17 cellular contexts compared by ENCODE assay signal in the genomic region with DNA sequence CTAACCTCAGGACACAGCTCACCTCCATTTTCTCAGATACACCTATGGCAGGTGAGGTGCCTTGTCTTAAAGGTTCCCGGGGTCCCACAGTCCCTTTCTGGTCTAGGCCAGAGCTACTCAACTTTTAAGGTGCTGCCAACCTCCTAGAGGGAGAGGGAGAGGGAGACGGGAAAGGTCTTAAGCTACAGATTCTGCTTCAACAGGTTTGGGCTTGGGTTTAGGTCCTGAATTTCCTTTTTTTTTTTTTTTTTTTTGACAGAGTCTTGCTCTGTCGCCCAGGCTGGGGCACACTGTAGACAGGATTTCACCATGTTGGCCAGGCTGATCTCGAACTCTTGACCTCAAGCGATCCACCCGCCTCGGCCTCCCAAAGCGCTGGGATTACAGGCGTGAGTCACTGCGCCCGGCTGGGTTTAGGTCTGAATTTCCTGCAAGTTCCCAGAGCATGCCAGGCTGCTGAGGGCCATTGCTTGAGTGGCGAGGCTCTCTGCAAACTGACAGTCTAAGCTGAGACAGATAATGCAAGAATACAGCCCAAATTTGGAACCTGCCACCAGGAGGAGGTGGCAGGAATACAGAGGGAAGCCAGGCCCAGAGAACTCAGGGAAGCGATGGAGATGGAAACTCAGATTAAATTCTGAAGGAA. TPM values are rescaled to one million over a fixed set of nuclear protein-coding genes. Genes with fewer than 3 reads are reported as not detected.
DNase-seq lines count a peak whose midpoint lies in the region; ATAC-seq and TF ChIP-seq lines count a peak whose summit lies in the region.
"Had no signal": no experiment of that assay in that cellular context is flagged by ENCODE, and none has a peak within 500 bp of the region (broad histone marks: within the 10 kb centered on the region; RNA-seq: fewer than 3 reads in every experiment).

No MANE protein-coding gene starts in this region.

- no peaks in the 10 kb centered on the region for H3K36me3 ChIP-seq in SK-N-SH (replicated peaks in 1 of 2; ENCODE audit: control insufficient read depth in 1 of 2, insufficient read depth in 2 of 2, low read length in 1 of 2)
- H3K36me3 ChIP-seq in HCT116 (ENCODE audit: control insufficient read depth in 1 of 2, insufficient read depth in 2 of 2, low read length in 2 of 2): no peaks in the 10 kb centered on the region
- H3K36me3 ChIP-seq: BLaER1 treated with 17β-estradiol and CSF1 and Interleukin-3, amounts not matched to agents 10 nM and 100 nM had no signal

- CTCF ChIA-PET in SK-N-SH (lab: Yijun Ruan, JAX) (interaction anchor here (1.1 to 1.9 kb wide), 3 partner anchors 9 to 117 kb away, joined by 3 to 7 read pairs (median 4); no protein-coding TSS in a partner anchor), HCT116 (lab: Charles Lee) (interaction anchor here (0.7 to 3.8 kb wide), 7 partner anchors 88 to 161 kb away, joined by 3 to 32 read pairs (median 5); a partner anchor contains a TSS)

- POLR2A ChIA-PET in SK-N-SH (lab: Yijun Ruan, JAX): no interaction called here
- POLR2A ChIA-PET in HCT116 (lab: Charles Lee): interaction anchor here (1.2 kb wide), 1 partner anchor 111 kb away, joined by 3 read pairs; no protein-coding TSS in a partner anchor

- H3K27ac ChIP-seq in SK-N-SH (ENCODE audit: low read depth in 2 of 2, low read length in 1 of 2): no peak overlapping the region
- H3K27ac ChIP-seq in HCT116 (ENCODE audit: low read depth, low read length): peak overlapping the region; percentile 11; the same call in 1 of the 2 replicates
- H3K27ac ChIP-seq: 22Rv1; BLaER1 treated with 17β-estradiol and CSF1 and Interleukin-3, amounts not matched to agents 10 nM and 100 nM; KMS-11 had no signal

- H2AFZ ChIP-seq in SK-N-SH (ENCODE audit: low read depth): no peak overlapping the region
- peak overlapping the region; percentile 93 for H2AFZ ChIP-seq in HCT116 (ENCODE audit: low read depth, low read length, poor library complexity, severe bottlenecking)

- H3K4me2 ChIP-seq in SK-N-SH (no peak overlapping the region), HCT116 (ENCODE audit: low read length) (peak overlapping the region; percentile 63)
- H3K4me2 ChIP-seq: BLaER1 treated with 17β-estradiol and CSF1 and Interleukin-3, amounts not matched to agents 10 nM and 100 nM; KMS-11 had no signal

- TF ChIP-seq CTCF in SK-N-SH (IDR thresholded peaks at IDR 0.05) (no peak), HCT116 (IDR thresholded peaks at IDR 0.05 in 2 of 3, conservative IDR thresholded peaks at IDR 0.05 in 1 of 3; ENCODE audit: borderline replicate concordance in 1 of 3, insufficient read depth in 1 of 3, low read depth in 2 of 3, low read length in 2 of 3) (no peak), fibroblast of villous mesenchyme (IDR thresholded peaks at IDR 0.05; ENCODE audit: insufficient read depth, low read depth, low read length) (no peak)

- H3K9ac ChIP-seq in SK-N-SH (no peak overlapping the region), HCT116 (ENCODE audit: low read length) (no peak overlapping the region)
- H3K9ac ChIP-seq: BLaER1 treated with 17β-estradiol and CSF1 and Interleukin-3, amounts not matched to agents 10 nM and 100 nM; KMS-11 had no signal

- no peaks in the 10 kb centered on the region for H3K9me3 ChIP-seq in SK-N-SH
- H3K9me3 ChIP-seq in HCT116 (ENCODE audit: control insufficient read depth in 1 of 2, insufficient read depth in 1 of 2, low read depth in 1 of 2, low read length in 2 of 2): no peaks in the 10 kb centered on the region
- H3K9me3 ChIP-seq: BLaER1 treated with 17β-estradiol and CSF1 and Interleukin-3, amounts not matched to agents 10 nM and 100 nM had no signal

- TF ChIP-seq POLR2A in HCT116 (IDR thresholded peaks at IDR 0.05; ENCODE audit: borderline replicate concordance, extremely low read depth, insufficient read depth, insufficient read length): no peak

- peak; percentile 13 for DNase-seq in SK-N-SH
- DNase-seq in HCT116 (ENCODE audit: low read depth, low spot score): peak; percentile 6
- DNase-seq in RKO (ENCODE audit: low spot score): peak; percentile 18
- DNase-seq in fibroblast of villous mesenchyme (ENCODE audit: low read depth): peak; percentile 17
- DNase-seq in NCI-H2029 treated with DMSO at 0.1 percent for 48 hours (lab: John Stamatoyannopoulos, UW): no peak
- DNase-seq in NCI-H1436 treated with DMSO at 0.1 percent for 48 hours (lab: John Stamatoyannopoulos, UW): no peak
- DNase-seq in cardiac septum (ENCODE audit: low spot score): no peak
- DNase-seq: NCI-H2081 treated with DMSO at 0.1 percent for 48 hours, NCI-H2227 treated with DMSO at 0.1 percent for 48 hours, NCI-H526 treated with DMSO at 0.1 percent for 48 hours had no signal

- H3K4me1 ChIP-seq in SK-N-SH (ENCODE audit: control insufficient read depth in 1 of 2, insufficient read depth in 2 of 2, low read depth in 1 of 2, low read length in 1 of 2): no peaks in the 10 kb centered on the region
- H3K4me1 ChIP-seq in HCT116 (ENCODE audit: control insufficient read depth in 1 of 2, insufficient read depth in 2 of 2, low read length in 2 of 2): peaks cover 9 to 12% of the 10 kb centered on the region in 2 experiments; a peak in 3 of 4 replicates

- no peaks in the 10 kb centered on the region for H3K9me2 ChIP-seq in SK-N-SH
- no peaks in the 10 kb centered on the region for H3K9me2 ChIP-seq in HCT116 (ENCODE audit: insufficient read depth)

- no peaks in the 10 kb centered on the region for H4K20me1 ChIP-seq in SK-N-SH (ENCODE audit: insufficient read depth)
- no peaks in the 10 kb centered on the region for H4K20me1 ChIP-seq in HCT116 (ENCODE audit: insufficient read depth)
- H4K20me1 ChIP-seq: BLaER1 treated with 17β-estradiol and CSF1 and Interleukin-3, amounts not matched to agents 10 nM and 100 nM had no signal

- no peaks in the 10 kb centered on the region for H3K27me3 ChIP-seq in SK-N-SH (ENCODE audit: insufficient read depth)
- no peaks in the 10 kb centered on the region for H3K27me3 ChIP-seq in HCT116 (ENCODE audit: insufficient read depth, low read length)
- H3K27me3 ChIP-seq: BLaER1 treated with 17β-estradiol and CSF1 and Interleukin-3, amounts not matched to agents 10 nM and 100 nM had no signal

- RAD21 ChIA-PET in HCT116 (lab: Charles Lee; ENCODE audit: low non-redundant PET in 1 of 2, low total read pairs in 2 of 2, uncharacterized antibody in 2 of 2, unreplicated experiment in 2 of 2): interaction anchor here (0.7 to 0.8 kb wide), 5 partner anchors 25 to 138 kb away, joined by 3 read pairs; no protein-coding TSS in a partner anchor

- H3K4me3 ChIP-seq in SK-N-SH (ENCODE audit: low read depth in 2 of 2, low read length in 1 of 2) (no peak overlapping the region), HCT116 (replicated peaks in 1 of 2; ENCODE audit: low read depth in 1 of 2, low read length in 2 of 2) (no peak overlapping the region), fibroblast of villous mesenchyme (ENCODE audit: low read depth, low read length) (no peak overlapping the region)
- H3K4me3 ChIP-seq: BLaER1 treated with 17β-estradiol and CSF1 and Interleukin-3, amounts not matched to agents 10 nM and 100 nM had no signal

- TF ChIP-seq RAD21 in SK-N-SH (IDR thresholded peaks at IDR 0.05; ENCODE audit: low read length): no peak
- TF ChIP-seq RAD21 in HCT116 (IDR thresholded peaks at IDR 0.05; ENCODE audit: low read depth): no peak

- no peak for TF ChIP-seq EP300 in SK-N-SH (IDR thresholded peaks at IDR 0.05; ENCODE audit: borderline replicate concordance in 1 of 2, low read depth in 1 of 2, low read length in 1 of 2)

- WGBS in SK-N-SH (ENCODE audit: low lambda C conversion rate): 73% methylated on average over 13 of the region's 13 CpGs

- ATAC-seq in SK-N-SH treated with all-trans-retinoic acid at 6 μM for 48 hours (no peak; the same call in 1 of the 3 replicates), HCT116 (peak; percentile 75)

- H3K79me2 ChIP-seq in SK-N-SH (ENCODE audit: insufficient read depth) (no peaks in the 10 kb centered on the region), HCT116 (ENCODE audit: insufficient read depth, low read length) (no peaks in the 10 kb centered on the region)

- intact Hi-C loops in HCT116 (cut with micrococcal nuclease) (loop anchor here (1.0 to 10.0 kb wide), 5 partner anchors 116 to 323 kb away; a partner anchor contains a TSS), cardiac septum (cut with DNase I) (no loop called here)

- H3F3A ChIP-seq in SK-N-SH (replicated peaks; ENCODE audit: insufficient read depth): no peaks in the 10 kb centered on the region

- no TSS peak for BruUV-seq in HCT116 (replicated peaks; lab: Mats Ljungman, UMichigan)

TF ChIP-seq in SK-N-SH, 30 proteins besides CTCF, POLR2A, EP300 and RAD21:
- TF ChIP-seq JUND (IDR thresholded peaks at IDR 0.05): no peak

RNA-seq across cellular contexts. Expression of a gene that starts 7.8 kb away (rescaled TPM):
- not detected in 2 replicates for polyA plus RNA-seq in SK-N-SH (2012; rRNA removed)
- polyA plus RNA-seq in SK-N-SH (2012; cell fraction: cytosol; rRNA removed): not detected in 2 replicates
- not detected in 2 replicates for polyA plus RNA-seq in SK-N-SH (2012; cell fraction: nucleus; rRNA removed)
- total RNA-seq in HCT116 (2021; ENCODE audit: unreplicated experiment) (not detected), fibroblast of villous mesenchyme (not detected in 2 replicates), cardiac septum (not detected)
- polyA plus RNA-seq in HCT116 (2012): not detected in 2 replicates
- total RNA-seq: H7, OCI-LY7, SK-MEL-5 had no signal

RNA-seq across cellular contexts. Expression of a gene that starts 15.1 kb away (rescaled TPM):
- polyA plus RNA-seq in SK-N-SH (2012; rRNA removed): 0.05 TPM in 1 of 2 replicates, not detected in the other
- 0.01 TPM in 2 replicates for polyA plus RNA-seq in SK-N-SH (2012; cell fraction: cytosol; rRNA removed)
- polyA plus RNA-seq in SK-N-SH (2012; cell fraction: nucleus; rRNA removed): 0.06 and 0.18 TPM in 2 replicates
- total RNA-seq in HCT116 (2021; ENCODE audit: unreplicated experiment) (0.12 TPM), fibroblast of villous mesenchyme (not detected in 2 replicates), cardiac septum (not detected)
- 0.04 TPM in 1 of 2 replicates, not detected in the other for polyA plus RNA-seq in HCT116 (2012)
- total RNA-seq: H7, OCI-LY7 had no signal

RNA-seq across cellular contexts. Expression of a gene that starts 33.0 kb away (rescaled TPM):
- not detected in 2 replicates for polyA plus RNA-seq in SK-N-SH (2012; rRNA removed)
- not detected in 2 replicates for polyA plus RNA-seq in SK-N-SH (2012; cell fraction: cytosol; rRNA removed)
- not detected in 2 replicates for polyA plus RNA-seq in SK-N-SH (2012; cell fraction: nucleus; rRNA removed)
- total RNA-seq in HCT116 (2021; ENCODE audit: unreplicated experiment): not detected
- polyA plus RNA-seq in HCT116 (2012): not detected in 2 replicates
- total RNA-seq in fibroblast of villous mesenchyme: not detected in 2 replicates
- not detected for total RNA-seq in cardiac septum
- total RNA-seq: H7, OCI-LY7, SK-MEL-5 had no signal

RNA-seq across cellular contexts. Expression of a gene that starts 36.8 kb away (rescaled TPM):
- polyA plus RNA-seq in SK-N-SH (2012; rRNA removed): not detected in 2 replicates
- polyA plus RNA-seq in SK-N-SH (2012; cell fraction: cytosol; rRNA removed): not detected in 2 replicates
- not detected in 2 replicates for polyA plus RNA-seq in SK-N-SH (2012; cell fraction: nucleus; rRNA removed)
- total RNA-seq in HCT116 (2021; ENCODE audit: unreplicated experiment) (not detected), fibroblast of villous mesenchyme (not detected in 2 replicates), cardiac septum (not detected)
- polyA plus RNA-seq in HCT116 (2012): 0.07 TPM in 1 of 2 replicates, not detected in the other
- total RNA-seq: H7, OCI-LY7, SK-MEL-5 had no signal

RNA-seq across cellular contexts. Expression of a gene that starts 56.3 kb away (rescaled TPM):
- not detected in 2 replicates for polyA plus RNA-seq in SK-N-SH (2012; rRNA removed)
- not detected in 2 replicates for polyA plus RNA-seq in SK-N-SH (2012; cell fraction: cytosol; rRNA removed)
- not detected in 2 replicates for polyA plus RNA-seq in SK-N-SH (2012; cell fraction: nucleus; rRNA removed)
- total RNA-seq in HCT116 (2021; ENCODE audit: unreplicated experiment) (not detected), fibroblast of villous mesenchyme (not detected in 2 replicates), cardiac septum (not detected)
- not detected in 2 replicates for polyA plus RNA-seq in HCT116 (2012)
- total RNA-seq: H7, OCI-LY7, SK-MEL-5 had no signal

Comparison
In these comparisons a context has a peak if more than half of its experiments do, and no peak if none do; other contexts are left out.
1. DNase-seq: peak in SK-N-SH (single experiment), HCT116 (single experiment), RKO (single experiment) and fibroblast of villous mesenchyme (single experiment); none in NCI-H2029 treated with DMSO at 0.1 percent for 48 hours (single experiment), NCI-H1436 treated with DMSO at 0.1 percent for 48 hours (single experiment) and cardiac septum (single experiment).